ENCODE assay signal across 9 cellular contexts in genomic region chr16:30416624-30417298, GRCh38. TPM values are rescaled to one million over a fixed set of nuclear protein-coding genes. Genes with fewer than 3 reads are reported as not detected.
DNase-seq lines count a peak whose midpoint lies in the region; ATAC-seq and TF ChIP-seq lines count a peak whose summit lies in the region.
"Had no signal": no experiment of that assay in that cellular context is flagged by ENCODE, and none has a peak within 500 bp of the region (broad histone marks: within the 10 kb centered on the region; RNA-seq: fewer than 3 reads in every experiment).

No MANE protein-coding gene starts in this region.

- no TSS peak for BruUV-seq in PC-3 (replicated peaks; lab: Mats Ljungman, UMichigan)

- peaks cover 0 to 25% (median 13%) of the 10 kb centered on the region in 3 donors for H3K36me3 Mint-ChIP-seq in CD8-positive, alpha-beta memory T cell

- H3K36me3 ChIP-seq in CD8-positive, alpha-beta memory T cell (ENCODE audit: insufficient read depth, low read length): no peaks in the 10 kb centered on the region
- H3K36me3 ChIP-seq in PC-3 (ENCODE audit: low read depth, low read length): no peaks in the 10 kb centered on the region; the same call in 1 of the 2 replicates
- peaks cover 8 to 9% of the 10 kb centered on the region in 2 experiments for H3K36me3 ChIP-seq in trophoblast cell (ENCODE audit: control insufficient read depth in 1 of 2, insufficient read depth in 2 of 2, low read length in 2 of 2)

- no peaks in the 10 kb centered on the region for H3K9me3 ChIP-seq in CD8-positive, alpha-beta memory T cell (ENCODE audit: low read length)
- H3K9me3 ChIP-seq in PC-3 (ENCODE audit: low read length): no peaks in the 10 kb centered on the region
- no peaks in the 10 kb centered on the region for H3K9me3 ChIP-seq in trophoblast cell (ENCODE audit: insufficient read depth, low read depth, low read length)
- H3K9me3 ChIP-seq: SJSA1 had no signal

- peak overlapping the region; percentile 68 for H3K4me3 ChIP-seq in CD8-positive, alpha-beta memory T cell (ENCODE audit: low read length)
- H3K4me3 ChIP-seq in PC-3 (ENCODE audit: low read length) (peak overlapping the region; percentile 68), epithelial cell of esophagus (ENCODE audit: low read length) (peak overlapping the region; percentile 49), trophoblast cell (ENCODE audit: low read depth, low read length) (no peak overlapping the region)
- H3K4me3 ChIP-seq: SJSA1 had no signal

- no peaks in the 10 kb centered on the region for H3K9me3 Mint-ChIP-seq in CD8-positive, alpha-beta memory T cell

- no peaks in the 10 kb centered on the region for H3K27me3 ChIP-seq in CD8-positive, alpha-beta memory T cell (ENCODE audit: insufficient read depth, low read length, poor library complexity, severe bottlenecking)
- H3K27me3 ChIP-seq in PC-3 (ENCODE audit: low read length) (no peaks in the 10 kb centered on the region), trophoblast cell (ENCODE audit: insufficient read depth, low read length) (no peaks in the 10 kb centered on the region)
- H3K27me3 ChIP-seq: SJSA1 had no signal

- H3K27me3 Mint-ChIP-seq in CD8-positive, alpha-beta memory T cell: peaks cover 0 to 1% of the 10 kb centered on the region in 2 donors

- H2BK12ac ChIP-seq in trophoblast cell (ENCODE audit: low read length): no peak overlapping the region

- H3K4me2 ChIP-seq in PC-3 (ENCODE audit: low read length): peak overlapping the region; percentile 84
- H3K4me2 ChIP-seq in trophoblast cell (ENCODE audit: low read length): peak overlapping the region; percentile 84

- H3K23ac ChIP-seq in trophoblast cell (ENCODE audit: low read length): no peak overlapping the region

- no peak overlapping the region for H3K9ac ChIP-seq in PC-3 (ENCODE audit: low read length)
- H3K9ac ChIP-seq in trophoblast cell (ENCODE audit: low read length): no peak overlapping the region

- H3K79me1 ChIP-seq in trophoblast cell (ENCODE audit: low read length): no peaks in the 10 kb centered on the region

- no peak overlapping the region for H4K91ac ChIP-seq in trophoblast cell (ENCODE audit: low read depth, low read length)

- H2BK5ac ChIP-seq in trophoblast cell (ENCODE audit: low read depth, low read length, poor library complexity): no peak overlapping the region

- POLR2A ChIA-PET in CD8-positive, alpha-beta memory T cell (lab: Charles Lee): interaction anchor here (1.3 to 2.5 kb wide), 3 partner anchors 22 to 46 kb away, joined by 3 to 17 read pairs (median 10); partner anchors contain the start of gene TBC1D10B
- POLR2A ChIA-PET in PC-3 (lab: Charles Lee; ENCODE audit: unreplicated experiment): no interaction called here

- H2AK5ac ChIP-seq in trophoblast cell (ENCODE audit: low read length): no peak overlapping the region

- no peak overlapping the region for H2BK120ac ChIP-seq in trophoblast cell (ENCODE audit: insufficient read depth, low read length, poor library complexity)

- peaks cover 16 to 17% (median 17%) of the 10 kb centered on the region in 3 donors for H3K4me1 Mint-ChIP-seq in CD8-positive, alpha-beta memory T cell

- WGBS in trophoblast cell (ENCODE audit: extremely low coverage, insufficient coverage, insufficient read length): no CpG with 5 or more reads among the region's 10 CpGs

- H3K27ac ChIP-seq in CD8-positive, alpha-beta memory T cell (ENCODE audit: low read depth, low read length): peak overlapping the region; percentile 65
- no peak overlapping the region for H3K27ac ChIP-seq in PC-3 (ENCODE audit: low read length)
- H3K27ac ChIP-seq in trophoblast cell (ENCODE audit: low read depth, low read length): peak overlapping the region; percentile 16
- H3K27ac ChIP-seq: SJSA1 had no signal

- CTCF ChIA-PET in CD8-positive, alpha-beta memory T cell (lab: Charles Lee): interaction anchor here (1.1 kb wide), 1 partner anchor 119 kb away, joined by 5 read pairs; no protein-coding TSS in a partner anchor
- CTCF ChIA-PET in PC-3 (lab: Charles Lee): no interaction called here

- H3K27ac Mint-ChIP-seq in CD8-positive, alpha-beta memory T cell: peak overlapping the region in 7 of 8 donors; percentile 40 to 93 (median 78)

- H4K8ac ChIP-seq in trophoblast cell (ENCODE audit: low read depth, low read length): no peak overlapping the region

- H4K20me1 ChIP-seq in PC-3 (ENCODE audit: low read length): no peaks in the 10 kb centered on the region

- H3K4me1 ChIP-seq in CD8-positive, alpha-beta memory T cell (ENCODE audit: insufficient read depth, low read length): peaks cover 11% of the 10 kb centered on the region
- H3K4me1 ChIP-seq in PC-3 (ENCODE audit: insufficient read depth, low read length) (peaks cover 6% of the 10 kb centered on the region; the same call in 1 of the 2 replicates), trophoblast cell (ENCODE audit: control insufficient read depth in 1 of 2, insufficient read depth in 2 of 2, low read length in 2 of 2) (peaks cover 7 to 10% of the 10 kb centered on the region in 2 experiments)
- H3K4me1 ChIP-seq: SJSA1 had no signal

- TF ChIP-seq CTCF in PC-3 (conservative IDR thresholded peaks at IDR 0.05; ENCODE audit: low read depth, low read length) (no peak), epithelial cell of esophagus (IDR thresholded peaks at IDR 0.05; ENCODE audit: insufficient read depth, low read depth, low read length, missing control alignments) (no peak)

- H4K12ac ChIP-seq in trophoblast cell (ENCODE audit: low read depth, low read length): no peak overlapping the region

- no peak overlapping the region for H3K18ac ChIP-seq in trophoblast cell (ENCODE audit: low read length)

- H2AFZ ChIP-seq in PC-3 (ENCODE audit: low read length) (no peak overlapping the region), trophoblast cell (ENCODE audit: insufficient read depth, low read length, poor library complexity) (no peak overlapping the region)

- intact Hi-C loops in PC-3 (cut with micrococcal nuclease): no loop called here

- H3F3A ChIP-seq in PC-3 (ENCODE audit: low read length, unreplicated experiment): no peaks in the 10 kb centered on the region

- no peaks in the 10 kb centered on the region for H3K9me2 ChIP-seq in PC-3 (replicated peaks; ENCODE audit: low read length)

- no peak overlapping the region for H3K14ac ChIP-seq in trophoblast cell (ENCODE audit: low read length)

- peak overlapping the region; percentile 56 to 75 (median 60) for H3K4me3 Mint-ChIP-seq in CD8-positive, alpha-beta memory T cell

- H3K79me2 ChIP-seq in PC-3 (ENCODE audit: low read length) (no peaks in the 10 kb centered on the region), trophoblast cell (ENCODE audit: control insufficient read depth, insufficient read depth, low read length, poor library complexity) (no peaks in the 10 kb centered on the region)

- no peak for DNase-seq in CD8-positive, alpha-beta memory T cell
- DNase-seq in PC-3 (no peak), epithelial cell of esophagus (ENCODE audit: low read depth) (no peak), trophoblast cell (no peak), medulla oblongata (ENCODE audit: extremely low spot score) (no peak), A172 (ENCODE audit: low spot score) (no peak)

- no peak for ATAC-seq in PC-3
- no peak for ATAC-seq in HG03175 (IDR thresholded peaks at IDR 0.05; ENCODE audit: unreplicated experiment)
- no peak for ATAC-seq in HG02623 (IDR thresholded peaks at IDR 0.05; ENCODE audit: unreplicated experiment)

- H3K4ac ChIP-seq in trophoblast cell (ENCODE audit: low read depth, low read length): no peak overlapping the region

RNA-seq across cellular contexts. Expression of gene ZNF771, which starts 9.4 kb away (rescaled TPM):
- total RNA-seq in CD8-positive, alpha-beta memory T cell: 1 to 10 TPM; 7.3 to 9.8 TPM
- 6.0 TPM for polyA plus RNA-seq in CD8-positive, alpha-beta memory T cell
- 3.6 and 4.3 TPM in 2 replicates for total RNA-seq in PC-3 (2014; rRNA removed)
- polyA plus RNA-seq in trophoblast cell (2013): 4.8 TPM in 2 replicates
- 19.2 and 27.4 TPM in 2 replicates for total RNA-seq in A172 (2014; rRNA removed; shearing (Covaris generic))

RNA-seq across cellular contexts. Expression of gene DCTPP1, which starts 13.1 kb away (rescaled TPM):
- total RNA-seq in CD8-positive, alpha-beta memory T cell: 100 to 1,000 TPM; 174 to 175 TPM
- 73.7 TPM for polyA plus RNA-seq in CD8-positive, alpha-beta memory T cell
- total RNA-seq in PC-3 (2014; rRNA removed): 63.1 and 64.1 TPM in 2 replicates
- 20.1 and 21.1 TPM in 2 replicates for polyA plus RNA-seq in trophoblast cell (2013)
- total RNA-seq in A172 (2014; rRNA removed; shearing (Covaris generic)): 74.5 and 86.1 TPM in 2 replicates

RNA-seq across cellular contexts. Expression of gene ZNF48, which starts 21.5 kb away (rescaled TPM):
- 10 to 100 TPM; 18.4 to 19.3 TPM for total RNA-seq in CD8-positive, alpha-beta memory T cell
- 10.2 TPM for polyA plus RNA-seq in CD8-positive, alpha-beta memory T cell
- 8.9 and 14.2 TPM in 2 replicates for total RNA-seq in PC-3 (2014; rRNA removed)
- polyA plus RNA-seq in trophoblast cell (2013): 11.6 and 12.1 TPM in 2 replicates
- total RNA-seq in A172 (2014; rRNA removed; shearing (Covaris generic)): 19.1 and 20.7 TPM in 2 replicates

RNA-seq across cellular contexts. Expression of gene SEPHS2, which starts 28.9 kb away (rescaled TPM):
- 10 to 100 TPM; 68.2 to 71.0 TPM for total RNA-seq in CD8-positive, alpha-beta memory T cell
- 59.0 TPM for polyA plus RNA-seq in CD8-positive, alpha-beta memory T cell
- 8.4 and 16.8 TPM in 2 replicates for total RNA-seq in PC-3 (2014; rRNA removed)
- 20.8 and 21.8 TPM in 2 replicates for polyA plus RNA-seq in trophoblast cell (2013)
- total RNA-seq in A172 (2014; rRNA removed; shearing (Covaris generic)): 4.9 and 7.2 TPM in 2 replicates

RNA-seq across cellular contexts. Expression of gene SEPTIN1, which starts 34.4 kb away (rescaled TPM):
- total RNA-seq in CD8-positive, alpha-beta memory T cell: 100 to 1,000 TPM; 187 to 193 TPM
- polyA plus RNA-seq in CD8-positive, alpha-beta memory T cell: 227 TPM
- total RNA-seq in PC-3 (2014; rRNA removed): 0.55 TPM in 1 of 2 replicates, not detected in the other
- polyA plus RNA-seq in trophoblast cell (2013): 1.3 and 1.5 TPM in 2 replicates
- total RNA-seq in A172 (2014; rRNA removed; shearing (Covaris generic)): not detected in 2 replicates
- total RNA-seq: SJSA1 had no signal
